ENCODE assay signal across 1 cellular context in the genomic region with DNA sequence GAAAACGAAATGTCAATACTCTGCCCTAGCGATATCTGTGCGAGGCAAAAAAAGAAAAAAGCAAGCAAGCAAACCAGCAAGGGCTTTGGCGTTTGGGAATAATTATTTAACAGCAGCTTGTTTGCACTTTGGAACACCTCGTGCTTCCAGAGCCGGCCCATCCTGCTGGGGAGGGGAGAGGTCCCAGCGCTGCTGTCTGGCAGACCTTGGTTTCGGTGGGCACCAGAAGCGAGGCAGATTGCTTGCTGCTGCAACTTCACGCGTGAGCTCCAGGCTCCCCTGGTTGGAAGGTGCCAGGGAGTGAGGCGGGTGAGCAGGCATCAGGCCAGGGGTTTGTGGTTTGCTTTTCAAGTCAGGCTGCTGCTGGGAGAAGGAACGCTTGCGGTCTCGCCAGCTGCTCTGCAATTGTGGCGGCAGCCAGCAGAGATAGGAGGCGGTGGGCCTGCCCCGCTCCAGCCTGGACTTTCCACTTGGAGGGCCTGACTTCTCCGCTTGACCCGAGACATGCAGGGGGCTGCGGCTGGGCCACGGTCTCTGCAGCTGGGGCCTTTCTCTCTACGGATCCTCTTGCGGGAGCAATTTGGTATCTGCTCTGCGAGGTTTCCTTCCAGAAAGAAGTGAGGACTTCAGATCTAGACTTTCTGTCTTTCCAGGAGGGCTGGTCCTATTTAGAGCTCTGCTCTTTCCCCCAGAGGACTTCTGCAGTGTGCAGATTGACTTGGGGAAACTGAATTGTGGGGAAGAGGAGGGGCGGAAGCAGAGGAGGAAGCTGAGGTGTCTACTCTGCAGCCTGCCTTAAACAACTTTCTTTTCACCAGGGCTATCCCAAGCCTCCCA.
A peak's percentile ranks its signal among the peaks of the same experiment; 100 is the strongest.
TF ChIP-seq lines count a peak whose summit lies in the region.

No MANE protein-coding gene starts in this region.

TF ChIP-seq in GM12878, 131 proteins besides CTCF, POLR2A, EP300 and RAD21 (continued from another document):
- TF ChIP-seq, protein P1, sequence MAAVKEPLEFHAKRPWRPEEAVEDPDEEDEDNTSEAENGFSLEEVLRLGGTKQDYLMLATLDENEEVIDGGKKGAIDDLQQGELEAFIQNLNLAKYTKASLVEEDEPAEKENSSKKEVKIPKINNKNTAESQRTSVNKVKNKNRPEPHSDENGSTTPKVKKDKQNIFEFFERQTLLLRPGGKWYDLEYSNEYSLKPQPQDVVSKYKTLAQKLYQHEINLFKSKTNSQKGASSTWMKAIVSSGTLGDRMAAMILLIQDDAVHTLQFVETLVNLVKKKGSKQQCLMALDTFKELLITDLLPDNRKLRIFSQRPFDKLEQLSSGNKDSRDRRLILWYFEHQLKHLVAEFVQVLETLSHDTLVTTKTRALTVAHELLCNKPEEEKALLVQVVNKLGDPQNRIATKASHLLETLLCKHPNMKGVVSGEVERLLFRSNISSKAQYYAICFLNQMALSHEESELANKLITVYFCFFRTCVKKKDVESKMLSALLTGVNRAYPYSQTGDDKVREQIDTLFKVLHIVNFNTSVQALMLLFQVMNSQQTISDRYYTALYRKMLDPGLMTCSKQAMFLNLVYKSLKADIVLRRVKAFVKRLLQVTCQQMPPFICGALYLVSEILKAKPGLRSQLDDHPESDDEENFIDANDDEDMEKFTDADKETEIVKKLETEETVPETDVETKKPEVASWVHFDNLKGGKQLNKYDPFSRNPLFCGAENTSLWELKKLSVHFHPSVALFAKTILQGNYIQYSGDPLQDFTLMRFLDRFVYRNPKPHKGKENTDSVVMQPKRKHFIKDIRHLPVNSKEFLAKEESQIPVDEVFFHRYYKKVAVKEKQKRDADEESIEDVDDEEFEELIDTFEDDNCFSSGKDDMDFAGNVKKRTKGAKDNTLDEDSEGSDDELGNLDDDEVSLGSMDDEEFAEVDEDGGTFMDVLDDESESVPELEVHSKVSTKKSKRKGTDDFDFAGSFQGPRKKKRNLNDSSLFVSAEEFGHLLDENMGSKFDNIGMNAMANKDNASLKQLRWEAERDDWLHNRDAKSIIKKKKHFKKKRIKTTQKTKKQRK (IDR thresholded peaks at IDR 0.05; ENCODE audit: low read depth, low read length): no peak
- TF ChIP-seq, protein P2, sequence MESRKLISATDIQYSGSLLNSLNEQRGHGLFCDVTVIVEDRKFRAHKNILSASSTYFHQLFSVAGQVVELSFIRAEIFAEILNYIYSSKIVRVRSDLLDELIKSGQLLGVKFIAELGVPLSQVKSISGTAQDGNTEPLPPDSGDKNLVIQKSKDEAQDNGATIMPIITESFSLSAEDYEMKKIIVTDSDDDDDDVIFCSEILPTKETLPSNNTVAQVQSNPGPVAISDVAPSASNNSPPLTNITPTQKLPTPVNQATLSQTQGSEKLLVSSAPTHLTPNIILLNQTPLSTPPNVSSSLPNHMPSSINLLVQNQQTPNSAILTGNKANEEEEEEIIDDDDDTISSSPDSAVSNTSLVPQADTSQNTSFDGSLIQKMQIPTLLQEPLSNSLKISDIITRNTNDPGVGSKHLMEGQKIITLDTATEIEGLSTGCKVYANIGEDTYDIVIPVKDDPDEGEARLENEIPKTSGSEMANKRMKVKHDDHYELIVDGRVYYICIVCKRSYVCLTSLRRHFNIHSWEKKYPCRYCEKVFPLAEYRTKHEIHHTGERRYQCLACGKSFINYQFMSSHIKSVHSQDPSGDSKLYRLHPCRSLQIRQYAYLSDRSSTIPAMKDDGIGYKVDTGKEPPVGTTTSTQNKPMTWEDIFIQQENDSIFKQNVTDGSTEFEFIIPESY (IDR thresholded peaks at IDR 0.05): no peak
- peak in 1 of 2 experiments; percentile 78; a peak in 2 of 4 replicates for TF ChIP-seq IKZF2 (IDR thresholded peaks at IDR 0.05)
- 0 out of 2 replicates have a peak, but pooled peaks have one; percentile 11 for TF ChIP-seq CREM (IDR thresholded peaks at IDR 0.05; ENCODE audit: low read depth)
- no peak; the same call in 1 of the 2 replicates for TF ChIP-seq CHD4 (IDR thresholded peaks at IDR 0.05)
- TF ChIP-seq PAX5 (IDR thresholded peaks at IDR 0.05; ENCODE audit: borderline replicate concordance, low read depth, low read length): peak; percentile 38; the same call in 1 of the 2 replicates
- TF ChIP-seq, protein P3, sequence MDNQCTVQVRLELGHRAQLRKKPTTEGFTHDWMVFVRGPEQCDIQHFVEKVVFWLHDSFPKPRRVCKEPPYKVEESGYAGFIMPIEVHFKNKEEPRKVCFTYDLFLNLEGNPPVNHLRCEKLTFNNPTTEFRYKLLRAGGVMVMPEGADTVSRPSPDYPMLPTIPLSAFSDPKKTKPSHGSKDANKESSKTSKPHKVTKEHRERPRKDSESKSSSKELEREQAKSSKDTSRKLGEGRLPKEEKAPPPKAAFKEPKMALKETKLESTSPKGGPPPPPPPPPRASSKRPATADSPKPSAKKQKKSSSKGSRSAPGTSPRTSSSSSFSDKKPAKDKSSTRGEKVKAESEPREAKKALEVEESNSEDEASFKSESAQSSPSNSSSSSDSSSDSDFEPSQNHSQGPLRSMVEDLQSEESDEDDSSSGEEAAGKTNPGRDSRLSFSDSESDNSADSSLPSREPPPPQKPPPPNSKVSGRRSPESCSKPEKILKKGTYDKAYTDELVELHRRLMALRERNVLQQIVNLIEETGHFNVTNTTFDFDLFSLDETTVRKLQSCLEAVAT (IDR thresholded peaks at IDR 0.05): peak; percentile 81; the same call in 1 of the 2 replicates
- TF ChIP-seq, protein P4, sequence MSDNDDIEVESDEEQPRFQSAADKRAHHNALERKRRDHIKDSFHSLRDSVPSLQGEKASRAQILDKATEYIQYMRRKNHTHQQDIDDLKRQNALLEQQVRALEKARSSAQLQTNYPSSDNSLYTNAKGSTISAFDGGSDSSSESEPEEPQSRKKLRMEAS (IDR thresholded peaks at IDR 0.05; ENCODE audit: low read depth, low read length): peak; percentile 27; the same call in 1 of the 2 replicates
- TF ChIP-seq CBX3 (IDR thresholded peaks at IDR 0.05; ENCODE audit: borderline replicate concordance, low read depth): no peak
- TF ChIP-seq, protein P5, sequence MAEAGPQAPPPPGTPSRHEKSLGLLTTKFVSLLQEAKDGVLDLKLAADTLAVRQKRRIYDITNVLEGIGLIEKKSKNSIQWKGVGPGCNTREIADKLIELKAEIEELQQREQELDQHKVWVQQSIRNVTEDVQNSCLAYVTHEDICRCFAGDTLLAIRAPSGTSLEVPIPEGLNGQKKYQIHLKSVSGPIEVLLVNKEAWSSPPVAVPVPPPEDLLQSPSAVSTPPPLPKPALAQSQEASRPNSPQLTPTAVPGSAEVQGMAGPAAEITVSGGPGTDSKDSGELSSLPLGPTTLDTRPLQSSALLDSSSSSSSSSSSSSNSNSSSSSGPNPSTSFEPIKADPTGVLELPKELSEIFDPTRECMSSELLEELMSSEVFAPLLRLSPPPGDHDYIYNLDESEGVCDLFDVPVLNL (IDR thresholded peaks at IDR 0.05; ENCODE audit: low read depth, low read length): no peak
- peak; percentile 72 for TF ChIP-seq IKZF1 (conservative IDR thresholded peaks at IDR 0.05)
- TF ChIP-seq NFXL1 (IDR thresholded peaks at IDR 0.05; ENCODE audit: borderline replicate concordance): no peak
- no peak for TF ChIP-seq EZH2 (IDR thresholded peaks at IDR 0.05; ENCODE audit: borderline replicate concordance, control insufficient read depth, low read depth, low read length)
- peak; percentile 71 for TF ChIP-seq TCF3 (IDR thresholded peaks at IDR 0.05; ENCODE audit: borderline replicate concordance, insufficient read depth, low read depth, low read length)
- TF ChIP-seq RUNX3 (IDR thresholded peaks at IDR 0.05; ENCODE audit: low read length): peak; percentile 93
- 0 out of 2 replicates have a peak, but pooled peaks have one; percentile 24 for TF ChIP-seq GATAD2B (conservative IDR thresholded peaks at IDR 0.05; ENCODE audit: low read depth)
- TF ChIP-seq RBBP5 (conservative IDR thresholded peaks at IDR 0.05): no peak
- TF ChIP-seq BMI1 (IDR thresholded peaks at IDR 0.05; ENCODE audit: borderline replicate concordance): no peak
- no peak for TF ChIP-seq JUNB (IDR thresholded peaks at IDR 0.05)
- no peak for TF ChIP-seq GABPA (IDR thresholded peaks at IDR 0.05; ENCODE audit: low read depth)
- TF ChIP-seq MTA2 (IDR thresholded peaks at IDR 0.05; ENCODE audit: low read depth): peak; percentile 38; the same call in 1 of the 2 replicates
- peak; percentile 86 for TF ChIP-seq EED (IDR thresholded peaks at IDR 0.05; ENCODE audit: low read depth)
TF ChIP-seq in GM12878: peak in this region for 14.
